ENCODE assay signal across 16 cellular contexts in genomic region chr22:49156662-49157285, GRCh38.
DNase-seq lines count a peak whose midpoint lies in the region; ATAC-seq, FAIRE-seq and TF ChIP-seq lines count a peak whose summit lies in the region.
"Had no signal": no experiment of that assay in that cellular context is flagged by ENCODE, and none has a peak within 500 bp of the region (broad histone marks: within the 10 kb centered on the region; RNA-seq: fewer than 3 reads in every experiment).

No MANE protein-coding gene starts in this region.

- no peak overlapping the region for H3K4me3 ChIP-seq in mucosa of descending colon
- H3K4me3 ChIP-seq: skin epidermis had no signal

- H3K4me1 ChIP-seq in mucosa of descending colon (ENCODE audit: low read depth): no peaks in the 10 kb centered on the region

- peak; percentile 33 for ATAC-seq in mucosa of descending colon
- ATAC-seq in HG03097 (IDR thresholded peaks at IDR 0.05; ENCODE audit: low FRiP score, unreplicated experiment): no peak

- DNase-seq in Daoy (ENCODE audit: low read depth) (peak; percentile 19), NCI-H1694 treated with DMSO at 0.1 percent for 48 hours (lab: John Stamatoyannopoulos, UW) (peak; percentile 36), NCI-H69 (lab: John Stamatoyannopoulos, UW) (peak; percentile 99), mucosa of descending colon (peak; percentile 25 to 60 (median 44)), G401 (ENCODE audit: low spot score) (no peak), substantia nigra (lab: John Stamatoyannopoulos, UW) (no peak), RCC 7860 (ENCODE audit: low spot score) (no peak)
- DNase-seq: activated CD4-positive, alpha-beta T cell treated with anti-CD3 and anti-CD28 coated beads, Interleukin-2, amount 50 U/mL, for 4 hours; activated T-cell treated with anti-CD3 and anti-CD28 coated beads, Interleukin-2, amount 50 U/mL, for 48 hours; KG1; NCI-H446 treated with DMSO at 0.1 percent for 48 hours; T1000 had no signal

- no peak for TF ChIP-seq CTCF in mucosa of descending colon (IDR thresholded peaks at IDR 0.05)

- no peaks in the 10 kb centered on the region for H3K9me3 ChIP-seq in mucosa of descending colon

- no peak for FAIRE-seq in RCC 7860 (lab: Jason Lieb, UNC)
- FAIRE-seq: endothelial cell of umbilical vein, frontal cortex had no signal

- intact Hi-C loops in mucosa of descending colon (cut with DNase I, micrococcal nuclease): no loop called here

- in situ Hi-C loops in G401 (cut with HindIII; ENCODE audit: low sequenced_read_pairs): no loop called here

- H3K27ac ChIP-seq in substantia nigra (ENCODE audit: low read depth, low read length, poor library complexity, severe bottlenecking): no peak overlapping the region
- H3K27ac ChIP-seq: skin epidermis had no signal

- no peaks in the 10 kb centered on the region for H3K36me3 ChIP-seq in mucosa of descending colon (ENCODE audit: low read depth)

Comparison
In these comparisons a context has a peak if more than half of its experiments do, and no peak if none do; other contexts are left out.
1. DNase-seq: peak in Daoy (single experiment), NCI-H1694 treated with DMSO at 0.1 percent for 48 hours (single experiment), NCI-H69 (single experiment) and mucosa of descending colon (3 of 3); none in G401 (single experiment), substantia nigra (0 of 49) and RCC 7860 (single experiment).